In genomic region chr1:100038401-100039306, GRCh38 we compare ENCODE assay signal across 8 cellular contexts.
DNase-seq lines count a peak whose midpoint lies in the region; ATAC-seq and TF ChIP-seq lines count a peak whose summit lies in the region.

No MANE protein-coding gene starts in this region.

- CTCF ChIA-PET in CD8-positive, alpha-beta T cell (lab: Charles Lee) = no interaction called here
- CTCF ChIA-PET in PC-9 (lab: Charles Lee) = interaction anchor here (0.9 kb wide), 1 partner anchor 421 kb away, joined by 3 read pairs; no protein-coding TSS in a partner anchor

- H3K4me1 Mint-ChIP-seq in CD8-positive, alpha-beta T cell (ENCODE audit: low read depth) = peaks cover 56% of the 10 kb centered on the region
- peaks cover 47% of the 10 kb centered on the region for H3K4me1 Mint-ChIP-seq in neural progenitor cell

- no peaks in the 10 kb centered on the region for H3K36me3 ChIP-seq in CD8-positive, alpha-beta T cell (ENCODE audit: insufficient read depth, low read length)
- H3K36me3 ChIP-seq in PC-9 (ENCODE audit: low read depth) (0 out of 2 replicates have a peak, but pooled peaks cover 2% of the 10 kb centered on the region), neural progenitor cell (no peaks in the 10 kb centered on the region)

- H3K9ac ChIP-seq in neural progenitor cell = peak overlapping the region; percentile 98

- BruUV-seq in PC-9 (replicated peaks; lab: Mats Ljungman, UMichigan) = TSS peak; percentile 31

- no peaks in the 10 kb centered on the region for H3K27me3 Mint-ChIP-seq in CD8-positive, alpha-beta T cell (ENCODE audit: low read depth)
- H3K27me3 Mint-ChIP-seq in neural progenitor cell (ENCODE audit: insufficient read depth, low read depth) = no peaks in the 10 kb centered on the region

- peak overlapping the region; percentile 94 for H3K27ac ChIP-seq in CD8-positive, alpha-beta T cell (ENCODE audit: low read depth, low read length)
- H3K27ac ChIP-seq in PC-9 (peak overlapping the region; percentile 84), neural progenitor cell (peak overlapping the region; percentile 98)

- H4K20me1 ChIP-seq in PC-9 (ENCODE audit: insufficient read depth) (peaks cover 19% of the 10 kb centered on the region), neural progenitor cell (ENCODE audit: low read depth) (peaks cover 37% of the 10 kb centered on the region)

- DNase-seq in CD8-positive, alpha-beta T cell = peak; percentile 51 to 88 (median 72)
- DNase-seq in PC-9 = peak; percentile 48 to 56
- DNase-seq in activated T-helper 9 cell treated with anti-CD3 and anti-CD28 coated beads, Interleukin-2, amount 50 U/mL, for 16 hours (ENCODE audit: low read depth) = peak; percentile 71
- DNase-seq in fibroblast of the conjunctiva (ENCODE audit: low read depth) = peak; percentile 31
- peak; percentile 77 for DNase-seq in neural progenitor cell (ENCODE audit: low spot score)
- peak; percentile 33 for DNase-seq in stromal cell of bone marrow (ENCODE audit: low read depth)

- H2AFZ ChIP-seq in PC-9 (peak overlapping the region; percentile 87), neural progenitor cell (replicated peaks) (peak overlapping the region; percentile 99)

- TF ChIP-seq CTCF in CD8-positive, alpha-beta T cell (IDR thresholded peaks at IDR 0.05) = no peak
- TF ChIP-seq CTCF in PC-9 (conservative IDR thresholded peaks at IDR 0.05) (no peak; the same call in 1 of the 2 replicates), neural progenitor cell (IDR thresholded peaks at IDR 0.05) (no peak)

- no peaks in the 10 kb centered on the region for H3K9me3 ChIP-seq in CD8-positive, alpha-beta T cell (ENCODE audit: low read length)
- peaks cover under 1% of the 10 kb centered on the region; the same call in 1 of the 2 replicates for H3K9me3 ChIP-seq in PC-9 (ENCODE audit: insufficient read depth, low read depth)
- H3K9me3 ChIP-seq in neural progenitor cell (ENCODE audit: low read depth) = no peaks in the 10 kb centered on the region

- H3K9me2 ChIP-seq in PC-9 (ENCODE audit: insufficient read depth) = no peaks in the 10 kb centered on the region

- ATAC-seq in CD8-positive, alpha-beta T cell = peak; percentile 66
- peak; percentile 37 for ATAC-seq in GM19372 (IDR thresholded peaks at IDR 0.05; ENCODE audit: low read depth, unreplicated experiment)
- peak; percentile 37 for ATAC-seq in HG03520 (IDR thresholded peaks at IDR 0.05; ENCODE audit: unreplicated experiment)

- POLR2A ChIA-PET in CD8-positive, alpha-beta T cell (lab: Charles Lee) = interaction anchor here (0.6 to 1.7 kb wide), 11 partner anchors 8 to 315 kb away, joined by 3 to 14 read pairs (median 3); partner anchors contain the start of genes SASS6, SLC35A3 and TRMT13
- POLR2A ChIA-PET in PC-9 (lab: Charles Lee; ENCODE audit: unreplicated experiment) = no interaction called here

- peak overlapping the region; percentile 97 for H3K4me3 Mint-ChIP-seq in CD8-positive, alpha-beta T cell
- peak overlapping the region; percentile 98 for H3K4me3 Mint-ChIP-seq in neural progenitor cell

- H3K79me2 ChIP-seq in PC-9 (ENCODE audit: low read depth) (peaks cover 88% of the 10 kb centered on the region), neural progenitor cell (ENCODE audit: low read depth) (peaks cover 78% of the 10 kb centered on the region)

- no peaks in the 10 kb centered on the region for H3K9me3 Mint-ChIP-seq in CD8-positive, alpha-beta T cell
- peaks cover 6% of the 10 kb centered on the region for H3K9me3 Mint-ChIP-seq in neural progenitor cell

- peaks cover 17% of the 10 kb centered on the region for H3K36me3 Mint-ChIP-seq in CD8-positive, alpha-beta T cell
- H3K36me3 Mint-ChIP-seq in neural progenitor cell = peaks cover 14% of the 10 kb centered on the region

- H3K4me3 ChIP-seq in CD8-positive, alpha-beta T cell (ENCODE audit: low read depth, low read length) = peak overlapping the region; percentile 85
- H3K4me3 ChIP-seq in PC-9 (peak overlapping the region; percentile 90), neural progenitor cell (peak overlapping the region; percentile 99)

- peak overlapping the region; percentile 98 for H3K27ac Mint-ChIP-seq in CD8-positive, alpha-beta T cell
- peak overlapping the region; percentile 100 for H3K27ac Mint-ChIP-seq in neural progenitor cell

- H3F3A ChIP-seq in PC-9 (ENCODE audit: insufficient read depth, low read depth) (peaks cover 5% of the 10 kb centered on the region), neural progenitor cell (ENCODE audit: low read depth) (peaks cover 36% of the 10 kb centered on the region)

- H3K27me3 ChIP-seq in CD8-positive, alpha-beta T cell (ENCODE audit: insufficient read depth, low read length) = no peaks in the 10 kb centered on the region
- H3K27me3 ChIP-seq in PC-9 (ENCODE audit: insufficient read depth, low read depth) = no peaks in the 10 kb centered on the region
- H3K27me3 ChIP-seq in neural progenitor cell = no peaks in the 10 kb centered on the region

- peaks cover 45% of the 10 kb centered on the region for H3K4me1 ChIP-seq in CD8-positive, alpha-beta T cell (ENCODE audit: insufficient read depth, low read length)
- H3K4me1 ChIP-seq in PC-9 (replicated peaks; ENCODE audit: insufficient read depth) = peaks cover 33% of the 10 kb centered on the region
- peaks cover 27% of the 10 kb centered on the region for H3K4me1 ChIP-seq in neural progenitor cell

- H3K4me2 ChIP-seq in PC-9 = peak overlapping the region; percentile 93
- peak overlapping the region; percentile 87 for H3K4me2 ChIP-seq in neural progenitor cell

- intact Hi-C loops in CD8-positive, alpha-beta T cell (cut with DNase I, micrococcal nuclease) = loop anchor here (1.0 to 10.0 kb wide), 18 partner anchors 14 to 858 kb away; partner anchors contain the start of genes AGL (in 2 of the 2), DBT (in 2 of the 2), SLC30A7 (in 2 of the 2) and CDC14A (in 1 of the 2)
- intact Hi-C loops in PC-9 (cut with micrococcal nuclease; ENCODE audit: unreplicated experiment) = loop anchor here (1.0 to 5.0 kb wide), 3 partner anchors 71 to 314 kb away; partner anchors contain the start of genes AGL, CDC14A and SLC35A3

Comparison
In these comparisons a context has a peak if more than half of its experiments do, and no peak if none do; other contexts are left out.
1. Peak in every context shown above with its lines: DNase-seq, ATAC-seq, H3K4me3 ChIP-seq and H3K27ac ChIP-seq.